Comparison of ENCODE assay signal across 1 cellular context in genomic region chr1:27032119-27032461, GRCh38.
A peak's percentile ranks its signal among the peaks of the same experiment; 100 is the strongest.
TF ChIP-seq lines count a peak whose summit lies in the region.

No MANE protein-coding gene starts in this region.

TF ChIP-seq in K562, 482 proteins besides CTCF, POLR2A, EP300 and RAD21 (continued from another document):
- TF ChIP-seq ELK1 (CRISPR knock-in tag; IDR thresholded peaks at IDR 0.05): no peak
- peak; percentile 67; the same call in 1 of the 2 replicates for TF ChIP-seq HDAC2 (IDR thresholded peaks at IDR 0.05)
- no peak for TF ChIP-seq HMGXB4 (CRISPR knock-in tag; IDR thresholded peaks at IDR 0.05)
- TF ChIP-seq ZNF408 (CRISPR knock-in tag; IDR thresholded peaks at IDR 0.05; ENCODE audit: low read depth): no peak
